8 cellular contexts compared by ENCODE assay signal in genomic region chrX:38985375-38985774, GRCh38.
DNase-seq lines count a peak whose midpoint lies in the region; ATAC-seq and TF ChIP-seq lines count a peak whose summit lies in the region.

No MANE protein-coding gene starts in this region.

- no peaks in the 10 kb centered on the region for H3K36me3 Mint-ChIP-seq in T-helper 17 cell (ENCODE audit: low read depth)

- H3K9me3 ChIP-seq in T-helper 17 cell (ENCODE audit: control insufficient read depth, low read length, poor library complexity, severe bottlenecking) = no peaks in the 10 kb centered on the region

- no peak overlapping the region for H3K4me3 ChIP-seq in HFF-Myc (replicated peaks; ENCODE audit: low read depth, low read length)

- DNase-seq in NCI-H1694 treated with DMSO at 0.1 percent for 48 hours (lab: John Stamatoyannopoulos, UW) (peak; percentile 27), NCI-H1694 (lab: John Stamatoyannopoulos, UW) (no peak), HFF-Myc (ENCODE audit: extremely low read depth, low read depth) (no peak), T-helper 17 cell (no peak), lung microvascular endothelial cell (ENCODE audit: low read depth in 2 of 2) (peak; percentile 5 to 25), NCI-H187 (lab: John Stamatoyannopoulos, UW) (no peak), SK-N-DZ (ENCODE audit: low spot score) (no peak)

- H3K27me3 Mint-ChIP-seq in T-helper 17 cell = no peaks in the 10 kb centered on the region

- no peak overlapping the region for H3K27ac Mint-ChIP-seq in T-helper 17 cell

- H3K4me3 Mint-ChIP-seq in T-helper 17 cell = no peak overlapping the region

- peak; percentile 2 for TF ChIP-seq CTCF in HFF-Myc (IDR thresholded peaks at IDR 0.05; ENCODE audit: low read depth, low read length, missing control alignments)

- peak; percentile 50 for ATAC-seq in T-helper 17 cell
- no peak for ATAC-seq in HG02678 (IDR thresholded peaks at IDR 0.05; ENCODE audit: unreplicated experiment)

- H3K4me1 Mint-ChIP-seq in T-helper 17 cell = no peaks in the 10 kb centered on the region

Comparison
In these comparisons a context has a peak if more than half of its experiments do, and no peak if none do; other contexts are left out.
1. DNase-seq: peak in NCI-H1694 treated with DMSO at 0.1 percent for 48 hours (single experiment) and lung microvascular endothelial cell (2 of 2); none in NCI-H1694 (single experiment), HFF-Myc (single experiment), T-helper 17 cell (0 of 3), NCI-H187 (0 of 2) and SK-N-DZ (single experiment).